In genomic region chr10:132385721-132386418, GRCh38 we compare ENCODE assay signal across 21 cellular contexts. TPM values are rescaled to one million over a fixed set of nuclear protein-coding genes. Genes with fewer than 3 reads are reported as not detected.
DNase-seq lines count a peak whose midpoint lies in the region; ATAC-seq, FAIRE-seq and TF ChIP-seq lines count a peak whose summit lies in the region.
"Had no signal": no experiment of that assay in that cellular context is flagged by ENCODE, and none has a peak within 500 bp of the region (broad histone marks: within the 10 kb centered on the region; RNA-seq: fewer than 3 reads in every experiment).

No MANE protein-coding gene starts in this region.

- no peak for TF ChIP-seq RAD21 in IMR-90 (IDR thresholded peaks at IDR 0.05; ENCODE audit: low read length)

- no peak overlapping the region for H4K5ac ChIP-seq in IMR-90 (ENCODE audit: low read depth, low read length)

- in situ Hi-C loops in IMR-90 (cut with MboI; ENCODE audit: low sequenced_read_pairs): no loop called here

- DNase-seq in activated CD8-positive, alpha-beta memory T cell treated with anti-CD3 and anti-CD28 coated beads, Interleukin-2, amount 50 U/mL, for 4 hours: peak; percentile 12
- DNase-seq in activated CD8-positive, alpha-beta memory T cell treated with anti-CD3 and anti-CD28 coated beads for 24 hours: no peak
- no peak for DNase-seq in IMR-90
- DNase-seq in kidney: peak; percentile 75
- peak; percentile 50 for DNase-seq in sigmoid colon
- no peak for DNase-seq in stimulated activated CD4-positive, alpha-beta T cell treated with anti-CD3 and anti-CD28 coated beads, Interleukin-4, amount 100 ng/mL, for 1 hour
- DNase-seq: activated CD4-positive, alpha-beta T cell treated with anti-CD3 and anti-CD28 coated beads, Interleukin-2, amount 50 U/mL, for 1 hour; activated T-cell treated with anti-CD3 and anti-CD28 coated beads, Interleukin-2, amount 50 U/mL, for 4 hours; amygdala; cerebellar nuclear complex; DND-41; NCI-H1436 treated with DMSO at 0.1 percent for 48 hours had no signal

- H3K4ac ChIP-seq in IMR-90 (ENCODE audit: low read depth, low read length): no peak overlapping the region

- no peak for FAIRE-seq in kidney (lab: Jason Lieb, UNC)
- FAIRE-seq: A204.1, endometrium, GM18507, keratinocyte had no signal

- no peak overlapping the region for H2BK5ac ChIP-seq in IMR-90 (ENCODE audit: low read depth, low read length, poor library complexity, severe bottlenecking)

- no peak overlapping the region for H3K4me3 ChIP-seq in IMR-90 (ENCODE audit: insufficient read depth, low read depth, low read length)
- H3K4me3 ChIP-seq in kidney (ENCODE audit: low read length in 2 of 2): no peak overlapping the region
- H3K4me3 ChIP-seq in sigmoid colon: no peak overlapping the region
- H3K4me3 ChIP-seq: hepatocyte had no signal

- no peak for ATAC-seq in IMR-90 (ENCODE audit: low read depth)
- ATAC-seq in HG03135 (IDR thresholded peaks at IDR 0.05; ENCODE audit: unreplicated experiment): no peak
- ATAC-seq in GM18873 (IDR thresholded peaks at IDR 0.05; ENCODE audit: low FRiP score, unreplicated experiment): no peak
- ATAC-seq: activated T-cell treated with anti-CD3 and anti-CD28 coated beads, Interleukin-2, amount 50 U/mL, for 4 hours; CD8-positive, alpha-beta T cell; SK-N-SH treated with all-trans-retinoic acid at 6 μM for 48 hours had no signal

- no peak overlapping the region for H3K56ac ChIP-seq in IMR-90 (ENCODE audit: extremely low read depth, insufficient read depth, low read length)

- intact Hi-C loops in IMR-90 (cut with micrococcal nuclease) (no loop called here), kidney (cut with DNase I) (no loop called here), sigmoid colon (cut with DNase I) (no loop called here)

- dilution Hi-C loops in IMR-90 (cut with HindIII; ENCODE audit: low sequenced_read_pairs, unreplicated experiment): no loop called here

- TF ChIP-seq EP300 in sigmoid colon (IDR thresholded peaks at IDR 0.05): no peak

- TF ChIP-seq CTCF in IMR-90 (conservative IDR thresholded peaks at IDR 0.05; ENCODE audit: low read depth, low read length) (no peak), kidney (IDR thresholded peaks at IDR 0.05; ENCODE audit: borderline replicate concordance, extremely low read depth, insufficient read depth) (no peak), sigmoid colon (IDR thresholded peaks at IDR 0.05) (no peak)

- H3K9me3 ChIP-seq in IMR-90 (ENCODE audit: control insufficient read depth, insufficient read depth, low read length): peaks cover 2% of the 10 kb centered on the region
- no peaks in the 10 kb centered on the region for H3K9me3 ChIP-seq in kidney (ENCODE audit: control insufficient read depth in 1 of 2, low read length in 2 of 2)
- no peaks in the 10 kb centered on the region for H3K9me3 ChIP-seq in sigmoid colon

- H2BK20ac ChIP-seq in IMR-90 (ENCODE audit: low read depth, low read length): no peak overlapping the region

- POLR2A ChIA-PET in IMR-90 (lab: Charles Lee; ENCODE audit: unreplicated experiment): no interaction called here

- CTCF ChIA-PET in IMR-90 (lab: Yijun Ruan, JAX): no interaction called here

- H3K9ac ChIP-seq in IMR-90 (ENCODE audit: low read depth, low read length) (no peak overlapping the region), kidney (ENCODE audit: low read length in 2 of 2) (no peak overlapping the region)

- no peaks in the 10 kb centered on the region for H3K9me1 ChIP-seq in IMR-90 (ENCODE audit: insufficient read depth, low read length)

- H3K36me3 ChIP-seq in IMR-90 (ENCODE audit: control insufficient read depth, insufficient read depth, low read length) (no peaks in the 10 kb centered on the region), kidney (ENCODE audit: control insufficient read depth in 1 of 2, insufficient read depth in 2 of 2, low read length in 2 of 2) (no peaks in the 10 kb centered on the region), sigmoid colon (no peaks in the 10 kb centered on the region)

- H4K8ac ChIP-seq in IMR-90 (ENCODE audit: low read depth in 2 of 2, low read length in 2 of 2): no peak overlapping the region

- H2AFZ ChIP-seq in IMR-90 (replicated peaks; ENCODE audit: low read length, poor library complexity): no peak overlapping the region
- H2AFZ ChIP-seq: hepatocyte had no signal

- WGBS in IMR-90 (ENCODE audit: extremely low coverage in 2 of 2, insufficient read length in 1 of 2), 2 experiments: 91% methylated on average over 4 of the region's 18 CpGs; no CpG with 5 or more reads in 1 of the 2 experiments
- 80 to 88% methylated on average over 18 of the region's 18 CpGs for WGBS in sigmoid colon, 2 donors

- H4K20me1 ChIP-seq in IMR-90 (ENCODE audit: insufficient read depth, low read length): no peaks in the 10 kb centered on the region

- no peak overlapping the region for H3K27ac ChIP-seq in IMR-90 (ENCODE audit: insufficient read depth, low read length)
- no peak overlapping the region for H3K27ac ChIP-seq in kidney (ENCODE audit: low read depth in 2 of 2, low read length in 2 of 2)
- H3K27ac ChIP-seq in sigmoid colon: no peak overlapping the region
- H3K27ac ChIP-seq: hepatocyte had no signal

- no peak overlapping the region for H3K4me2 ChIP-seq in IMR-90 (ENCODE audit: low read depth, low read length)
- H3K4me2 ChIP-seq: hepatocyte had no signal

- no peak overlapping the region for H3K23ac ChIP-seq in IMR-90 (ENCODE audit: low read depth, low read length)

- H3K27me3 ChIP-seq in IMR-90 (ENCODE audit: control insufficient read depth, insufficient read depth, low read length) (peaks cover 7% of the 10 kb centered on the region; the same call in 1 of the 2 replicates), sigmoid colon (no peaks in the 10 kb centered on the region)
- H3K27me3 ChIP-seq: hepatocyte had no signal

- H3K14ac ChIP-seq in IMR-90 (replicated peaks; ENCODE audit: low read depth, low read length): no peak overlapping the region

- peak overlapping the region; percentile 24 for H2AK9ac ChIP-seq in IMR-90 (replicated peaks; ENCODE audit: low read depth, low read length, poor library complexity)

- no peak overlapping the region for H4K91ac ChIP-seq in IMR-90 (ENCODE audit: insufficient read depth, low read depth, low read length)

- no TSS peak for BruUV-seq in IMR-90 (replicated peaks; lab: Mats Ljungman, UMichigan)

- H3K4me1 ChIP-seq in IMR-90 (ENCODE audit: control insufficient read depth, insufficient read depth, low read length) (0 out of 2 replicates have a peak, but pooled peaks cover 2% of the 10 kb centered on the region), kidney (ENCODE audit: control insufficient read depth in 1 of 2, insufficient read depth in 1 of 2, low read depth in 1 of 2, low read length in 2 of 2) (peaks cover 2 to 8% of the 10 kb centered on the region in 2 donors), sigmoid colon (peaks cover 0 to 10% (median 0%) of the 10 kb centered on the region in 4 donors)

- no peak overlapping the region for H2BK120ac ChIP-seq in IMR-90 (ENCODE audit: low read depth, low read length)

- H2BK15ac ChIP-seq in IMR-90 (ENCODE audit: low read depth, low read length): no peak overlapping the region

- no peak overlapping the region for H3K18ac ChIP-seq in IMR-90 (ENCODE audit: low read depth, low read length)

- H2AK5ac ChIP-seq in IMR-90 (ENCODE audit: low read depth, low read length): no peak overlapping the region

- no peaks in the 10 kb centered on the region for H3K79me1 ChIP-seq in IMR-90 (ENCODE audit: low read depth in 1 of 2, low read length in 2 of 2)

- TF ChIP-seq POLR2A in IMR-90 (IDR thresholded peaks at IDR 0.05; ENCODE audit: low read depth, low read length): no peak
- TF ChIP-seq POLR2A in sigmoid colon (IDR thresholded peaks at IDR 0.05): no peak

TF ChIP-seq in IMR-90, 13 proteins besides CTCF, POLR2A, EP300 and RAD21 (continues in another document):
- TF ChIP-seq ELK1 (IDR thresholded peaks at IDR 0.05; ENCODE audit: borderline replicate concordance, low read depth, low read length) (no peak), NFE2L2 (IDR thresholded peaks at IDR 0.05; ENCODE audit: low read depth, low read length) (no peak), RFX5 (IDR thresholded peaks at IDR 0.05; ENCODE audit: low read depth, low read length) (no peak), CEBPB (IDR thresholded peaks at IDR 0.05; ENCODE audit: low read depth, low read length) (no peak), CHD1 (IDR thresholded peaks at IDR 0.05; ENCODE audit: low read depth, low read length) (no peak), USF2 (IDR thresholded peaks at IDR 0.05; ENCODE audit: low read depth, low read length) (no peak), MAFK (IDR thresholded peaks at IDR 0.05; ENCODE audit: low read depth, low read length) (no peak)

RNA-seq across cellular contexts. Expression of gene PWWP2B, which starts 11.1 kb away (rescaled TPM):
- total RNA-seq in IMR-90 (2012; rRNA removed) (1.9 and 2.2 TPM in 2 replicates), kidney (24.3 TPM), sigmoid colon (10 to 100 TPM in 1 of 4 donors, 1 to 10 TPM in 3; 7.7 to 10.2 (median 9.3) TPM)
- polyA plus RNA-seq in IMR-90 (2012; rRNA removed) (1.7 and 2.1 TPM in 2 replicates), kidney (ENCODE audit: insufficient read depth, low read depth, low replicate concordance) (12.9 TPM), sigmoid colon (10 to 100 TPM; 27.0 to 50.8 (median 28.2) TPM)
- polyA plus RNA-seq in IMR-90 (2012; cell fraction: cytosol; rRNA removed): 2.2 and 3.6 TPM in 2 replicates
- polyA plus RNA-seq in IMR-90 (2012; cell fraction: nucleus; rRNA removed; ENCODE audit: low replicate concordance): 1.8 and 4.6 TPM in 2 replicates

RNA-seq across cellular contexts. Expression of gene LRRC27, which starts 53.9 kb away (rescaled TPM):
- total RNA-seq in IMR-90 (2012; rRNA removed) (3.6 and 3.8 TPM in 2 replicates), kidney (14.6 TPM), sigmoid colon (10 to 100 TPM in 1 of 4 donors, 1 to 10 TPM in 3; 6.1 to 15.5 (median 8.1) TPM)
- polyA plus RNA-seq in IMR-90 (2012; rRNA removed) (5.0 and 5.3 TPM in 2 replicates), kidney (ENCODE audit: insufficient read depth, low read depth, low replicate concordance) (14.4 TPM), sigmoid colon (1 to 10 TPM; 1.4 to 6.2 (median 1.8) TPM)
- polyA plus RNA-seq in IMR-90 (2012; cell fraction: cytosol; rRNA removed): 2.7 and 5.5 TPM in 2 replicates
- 30.8 and 31.9 TPM in 2 replicates for polyA plus RNA-seq in IMR-90 (2012; cell fraction: nucleus; rRNA removed; ENCODE audit: low replicate concordance)

Comparison
In these comparisons a context has a peak if more than half of its experiments do, and no peak if none do; other contexts are left out.
1. DNase-seq: peak in activated CD8-positive, alpha-beta memory T cell treated with anti-CD3 and anti-CD28 coated beads, Interleukin-2, amount 50 U/mL, for 4 hours (single experiment), kidney (single experiment) and sigmoid colon (single experiment); none in activated CD8-positive, alpha-beta memory T cell treated with anti-CD3 and anti-CD28 coated beads for 24 hours (single experiment), IMR-90 (single experiment) and stimulated activated CD4-positive, alpha-beta T cell treated with anti-CD3 and anti-CD28 coated beads, Interleukin-4, amount 100 ng/mL, for 1 hour (single experiment).